9 cellular contexts compared by ENCODE assay signal in the genomic region with DNA sequence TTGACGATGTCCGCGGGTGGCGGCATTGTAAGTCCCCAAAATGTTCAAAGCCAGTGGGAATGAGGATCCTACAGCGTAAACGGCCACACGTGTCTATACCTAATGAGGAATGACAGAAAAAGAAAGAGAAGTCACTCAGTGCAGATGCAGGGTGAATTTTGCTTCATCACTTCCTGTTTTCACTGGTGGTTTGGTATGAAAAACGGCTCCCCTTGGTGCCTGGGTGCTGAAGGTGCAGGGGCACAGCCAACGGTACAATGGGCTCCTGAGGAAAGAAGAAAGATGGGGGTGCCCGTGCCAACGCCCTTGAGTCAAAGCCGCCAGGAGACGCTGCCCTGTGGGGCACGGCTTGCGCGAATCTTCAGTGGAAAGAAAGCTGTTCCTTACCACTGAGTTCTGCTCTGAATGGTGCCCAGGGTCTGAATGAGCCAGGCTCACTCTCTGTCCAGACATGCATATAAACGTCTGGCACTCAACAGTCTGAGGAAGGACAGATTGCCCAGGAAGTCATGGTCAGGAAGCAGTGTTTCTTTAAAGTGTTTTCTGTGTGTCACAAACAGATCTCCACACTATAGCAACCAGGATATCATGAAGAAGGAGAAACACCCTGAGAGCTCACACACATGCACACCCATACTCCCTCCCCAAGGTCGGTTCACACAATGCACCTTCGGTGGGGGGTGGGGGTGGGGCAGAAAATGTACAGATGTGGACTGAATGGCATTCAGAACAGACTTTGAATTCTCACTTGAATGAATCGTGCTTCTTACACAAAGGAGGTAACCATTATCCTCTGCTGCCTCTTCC.
DNase-seq lines count a peak whose midpoint lies in the region; ATAC-seq and TF ChIP-seq lines count a peak whose summit lies in the region.
"Had no signal": no experiment of that assay in that cellular context is flagged by ENCODE, and none has a peak within 500 bp of the region (broad histone marks: within the 10 kb centered on the region; RNA-seq: fewer than 3 reads in every experiment).

No MANE protein-coding gene starts in this region.

- CTCF ChIA-PET in T-cell (lab: Charles Lee), result interaction anchor here (0.6 to 3.3 kb wide), 11 partner anchors 8 to 355 kb away, joined by 3 to 26 read pairs (median 3); no protein-coding TSS in a partner anchor
- CTCF ChIA-PET in RWPE1 (lab: Yijun Ruan, JAX), result no interaction called here

- peak; percentile 62 for TF ChIP-seq POLR2A in GM18951 (IDR thresholded peaks at IDR 0.05; ENCODE audit: extremely low read depth, insufficient read depth, insufficient read length)

- H3K4me1 Mint-ChIP-seq in T-cell (peaks cover 72 to 82% (median 79%) of the 10 kb centered on the region in 3 donors), progenitor cell of endocrine pancreas (ENCODE audit: low read depth) (peaks cover 37% of the 10 kb centered on the region)
- peaks cover 57% of the 10 kb centered on the region for H3K4me1 Mint-ChIP-seq in activated naive CD8-positive, alpha-beta T cell treated with anti-CD3 and anti-CD28 coated beads for 36 hours

- H3K27ac ChIP-seq in RWPE1, result no peak overlapping the region
- H3K27ac ChIP-seq: VCaP had no signal

- H3K36me3 Mint-ChIP-seq in T-cell (peaks cover 25% of the 10 kb centered on the region), progenitor cell of endocrine pancreas (ENCODE audit: insufficient read depth) (peaks cover 12% of the 10 kb centered on the region)
- peaks cover 38% of the 10 kb centered on the region for H3K36me3 Mint-ChIP-seq in activated naive CD8-positive, alpha-beta T cell treated with anti-CD3 and anti-CD28 coated beads for 36 hours

- H3K4me3 Mint-ChIP-seq in T-cell (peak overlapping the region; percentile 90 to 96 (median 92)), progenitor cell of endocrine pancreas (ENCODE audit: low read depth) (no peak overlapping the region)
- peak overlapping the region; percentile 98 for H3K4me3 Mint-ChIP-seq in activated naive CD8-positive, alpha-beta T cell treated with anti-CD3 and anti-CD28 coated beads for 36 hours

- ATAC-seq in HG03064 (IDR thresholded peaks at IDR 0.05; ENCODE audit: low read depth, unreplicated experiment) (peak; percentile 56), T-cell (replicated peaks in 1 of 4) (peak; percentile 88 to 90 (median 90))

- POLR2A ChIA-PET in T-cell (lab: Charles Lee), result interaction anchor here (0.6 to 2.5 kb wide), 3 partner anchors 10 to 578 kb away, joined by 3 to 12 read pairs (median 3); no protein-coding TSS in a partner anchor
- POLR2A ChIA-PET in RWPE1 (lab: Yijun Ruan, JAX; ENCODE audit: low non-redundant PET), result no interaction called here

- in situ Hi-C loops in GM18951 (cut with MboI; ENCODE audit: low sequenced_read_pairs, unreplicated experiment), result loop anchor here (10.0 kb wide), 1 partner anchor 108 kb away; no protein-coding TSS in a partner anchor

- TF ChIP-seq CTCF in progenitor cell of endocrine pancreas (IDR thresholded peaks at IDR 0.05; ENCODE audit: unreplicated experiment) (no peak), RWPE1 (conservative IDR thresholded peaks at IDR 0.05; ENCODE audit: low read depth) (no peak)

- peak; percentile 60 to 83 (median 72) for DNase-seq in T-cell
- peak; percentile 64 for DNase-seq in activated naive CD8-positive, alpha-beta T cell treated with anti-CD3 and anti-CD28 coated beads for 36 hours
- DNase-seq in progenitor cell of endocrine pancreas (ENCODE audit: low spot score, unreplicated experiment), result no peak
- DNase-seq in NCI-H345 treated with DMSO at 0.1 percent for 48 hours (lab: John Stamatoyannopoulos, UW; ENCODE audit: unreplicated experiment), result no peak
- DNase-seq in SW 1271 (lab: John Stamatoyannopoulos, UW), result no peak
- no peak for DNase-seq in RWPE1 (ENCODE audit: low spot score)

- H3K9me3 Mint-ChIP-seq in T-cell (no peaks in the 10 kb centered on the region), progenitor cell of endocrine pancreas (ENCODE audit: low read depth) (no peaks in the 10 kb centered on the region)
- H3K9me3 Mint-ChIP-seq in activated naive CD8-positive, alpha-beta T cell treated with anti-CD3 and anti-CD28 coated beads for 36 hours, result no peaks in the 10 kb centered on the region

- H3K27ac Mint-ChIP-seq in T-cell (peak overlapping the region; percentile 96 to 98), progenitor cell of endocrine pancreas (peak overlapping the region; percentile 27)
- peak overlapping the region; percentile 100 for H3K27ac Mint-ChIP-seq in activated naive CD8-positive, alpha-beta T cell treated with anti-CD3 and anti-CD28 coated beads for 36 hours

- H3K27me3 Mint-ChIP-seq in T-cell (no peaks in the 10 kb centered on the region), progenitor cell of endocrine pancreas (no peaks in the 10 kb centered on the region)
- no peaks in the 10 kb centered on the region for H3K27me3 Mint-ChIP-seq in activated naive CD8-positive, alpha-beta T cell treated with anti-CD3 and anti-CD28 coated beads for 36 hours

Comparison
In these comparisons a context has a peak if more than half of its experiments do, and no peak if none do; other contexts are left out.
1. DNase-seq: peak in T-cell (34 of 34) and activated naive CD8-positive, alpha-beta T cell treated with anti-CD3 and anti-CD28 coated beads for 36 hours (single experiment); none in progenitor cell of endocrine pancreas (single experiment), NCI-H345 treated with DMSO at 0.1 percent for 48 hours (single experiment), SW 1271 (0 of 2) and RWPE1 (single experiment).
2. H3K27ac Mint-ChIP-seq: peak in every context shown above with its lines; median percentile 100 in activated naive CD8-positive, alpha-beta T cell treated with anti-CD3 and anti-CD28 coated beads for 36 hours; 97 in T-cell; 27 in progenitor cell of endocrine pancreas.